ENCODE assay signal across 8 cellular contexts in genomic region chr7:66920769-66921395, GRCh38. TPM values are rescaled to one million over a fixed set of nuclear protein-coding genes. Genes with fewer than 3 reads are reported as not detected.
DNase-seq lines count a peak whose midpoint lies in the region; ATAC-seq and TF ChIP-seq lines count a peak whose summit lies in the region.

Gene TMEM248, plus strand, starts transcription at chr7:66921225. Its CDS starts 20,641 bp downstream, at chr7:66941866.

- peaks cover 39% of the 10 kb centered on the region for H3K4me1 Mint-ChIP-seq in activated T-cell treated with anti-CD3 and anti-CD28 coated beads, Interleukin-2, amount 50 U/mL, for 24 hours (ENCODE audit: low read depth)

- peak within 1 kb of the TSS; percentile 91 for H3K9ac ChIP-seq in IMR-90 (ENCODE audit: low read depth, low read length)
- peak within 1 kb of the TSS; percentile 96 for H3K9ac ChIP-seq in PC-3 (ENCODE audit: low read length)
- peak within 1 kb of the TSS; percentile 91 to 92 for H3K9ac ChIP-seq in mucosa of rectum (ENCODE audit: low read depth in 1 of 2, low read length in 2 of 2)

- DNase-seq in DMS 273 treated with DMSO at 0.1 percent for 48 hours (lab: John Stamatoyannopoulos, UW) (peak; percentile 67), IMR-90 (peak; percentile 77), PC-3 (peak; percentile 82), epithelial cell of proximal tubule (ENCODE audit: low read depth) (no peak)
- DNase-seq in activated T-cell treated with anti-CD3 and anti-CD28 coated beads, Interleukin-2, amount 50 U/mL, for 24 hours, result peak; percentile 96
- peak; percentile 80 to 83 for DNase-seq in stimulated activated CD8-positive, alpha-beta memory T cell treated with anti-CD3 and anti-CD28 coated beads, Interleukin-4, amount 100 ng/mL, for 4 hours (ENCODE audit: low read depth in 2 of 2, low spot score in 1 of 2)

- H3K4me1 ChIP-seq in IMR-90 (ENCODE audit: control insufficient read depth, insufficient read depth, low read length) (no peaks in the 10 kb centered on the region), PC-3 (ENCODE audit: insufficient read depth, low read length) (peaks cover 8% of the 10 kb centered on the region; the same call in 1 of the 2 replicates), mucosa of rectum (ENCODE audit: control insufficient read depth in 2 of 2, insufficient read depth in 2 of 2, low read length in 2 of 2) (peaks cover 14 to 17% of the 10 kb centered on the region in 2 donors)

- H3F3A ChIP-seq in PC-3 (ENCODE audit: low read length, unreplicated experiment), result no peaks in the 10 kb centered on the region

- no peaks in the 10 kb centered on the region for H3K27me3 Mint-ChIP-seq in activated T-cell treated with anti-CD3 and anti-CD28 coated beads, Interleukin-2, amount 50 U/mL, for 24 hours

- H3K36me3 Mint-ChIP-seq in activated T-cell treated with anti-CD3 and anti-CD28 coated beads, Interleukin-2, amount 50 U/mL, for 24 hours (ENCODE audit: low read depth), result peaks cover 37% of the 10 kb centered on the region

- peak within 1 kb of the TSS; percentile 79 for H4K91ac ChIP-seq in IMR-90 (ENCODE audit: insufficient read depth, low read depth, low read length)

- H3K27ac Mint-ChIP-seq in activated T-cell treated with anti-CD3 and anti-CD28 coated beads, Interleukin-2, amount 50 U/mL, for 24 hours, result peak within 1 kb of the TSS; percentile 97

- peak within 1 kb of the TSS; percentile 64 for H2BK120ac ChIP-seq in IMR-90 (ENCODE audit: low read depth, low read length)

- WGBS in IMR-90 (ENCODE audit: extremely low coverage in 2 of 2, insufficient read length in 1 of 2), 2 experiments, result 5% methylated on average over 16 of the region's 67 CpGs; no CpG with 5 or more reads in 1 of the 2 experiments

- peak within 1 kb of the TSS; percentile 95 for H3K4me3 Mint-ChIP-seq in activated T-cell treated with anti-CD3 and anti-CD28 coated beads, Interleukin-2, amount 50 U/mL, for 24 hours

- H2AK5ac ChIP-seq in IMR-90 (ENCODE audit: low read depth, low read length), result peak within 1 kb of the TSS; percentile 93

- POLR2A ChIA-PET in IMR-90 (lab: Charles Lee; ENCODE audit: unreplicated experiment), result interaction anchor here (0.6 to 0.7 kb wide), 2 partner anchors 21 to 33 kb away, joined by 3 to 6 read pairs; no protein-coding TSS in a partner anchor
- POLR2A ChIA-PET in PC-3 (lab: Charles Lee; ENCODE audit: unreplicated experiment), result interaction anchor here (0.5 to 0.7 kb wide), 5 partner anchors 12 to 560 kb away, joined by 3 to 13 read pairs (median 9); partner anchors contain the start of genes SBDS and TYW1

- H3K27ac ChIP-seq in IMR-90 (ENCODE audit: insufficient read depth, low read length), result peak within 1 kb of the TSS; percentile 81
- H3K27ac ChIP-seq in PC-3 (ENCODE audit: low read length), result peak within 1 kb of the TSS; percentile 38; the same call in 1 of the 2 replicates
- peak within 1 kb of the TSS; percentile 77 to 78 for H3K27ac ChIP-seq in mucosa of rectum (ENCODE audit: low read depth in 2 of 2, low read length in 2 of 2)

- H3K4me3 ChIP-seq in IMR-90 (ENCODE audit: insufficient read depth, low read depth, low read length) (peak within 1 kb of the TSS; percentile 50), PC-3 (ENCODE audit: low read length) (peak within 1 kb of the TSS; percentile 90), epithelial cell of proximal tubule (ENCODE audit: low read depth, low read length) (peak within 1 kb of the TSS; percentile 83), mucosa of rectum (ENCODE audit: low read length in 2 of 2) (peak within 1 kb of the TSS; percentile 99 to 100)

- peak within 1 kb of the TSS; percentile 5; the same call in 1 of the 2 replicates for H2BK20ac ChIP-seq in IMR-90 (ENCODE audit: low read depth, low read length)

- H4K20me1 ChIP-seq in IMR-90 (ENCODE audit: insufficient read depth, low read length) (peaks cover 31% of the 10 kb centered on the region; the same call in 1 of the 2 replicates), PC-3 (ENCODE audit: low read length) (0 out of 2 replicates have a peak, but pooled peaks cover 8% of the 10 kb centered on the region)

- H3K27me3 ChIP-seq in IMR-90 (ENCODE audit: control insufficient read depth, insufficient read depth, low read length) (no peaks in the 10 kb centered on the region), PC-3 (ENCODE audit: low read length) (no peaks in the 10 kb centered on the region), mucosa of rectum (ENCODE audit: control insufficient read depth in 2 of 2, insufficient read depth in 2 of 2, low read length in 2 of 2) (no peaks in the 10 kb centered on the region)

- dilution Hi-C loops in IMR-90 (cut with HindIII; ENCODE audit: low sequenced_read_pairs, unreplicated experiment), result no loop called here

- H3K4me2 ChIP-seq in IMR-90 (ENCODE audit: low read depth, low read length) (peak within 1 kb of the TSS; percentile 99), PC-3 (ENCODE audit: low read length) (peak within 1 kb of the TSS; percentile 96)

- TF ChIP-seq CTCF in IMR-90 (conservative IDR thresholded peaks at IDR 0.05; ENCODE audit: low read depth, low read length) (no peak), PC-3 (conservative IDR thresholded peaks at IDR 0.05; ENCODE audit: low read depth, low read length) (no peak), epithelial cell of proximal tubule (conservative IDR thresholded peaks at IDR 0.05; ENCODE audit: low read depth, low read length) (no peak)

- peaks cover 0 to 32% of the 10 kb centered on the region in 2 experiments; a peak in 3 of 4 replicates for H3K79me1 ChIP-seq in IMR-90 (ENCODE audit: low read depth in 1 of 2, low read length in 2 of 2)

- peak within 1 kb of the TSS; percentile 77 to 99 for H4K8ac ChIP-seq in IMR-90 (ENCODE audit: low read depth in 2 of 2, low read length in 2 of 2)

- H3K18ac ChIP-seq in IMR-90 (ENCODE audit: low read depth, low read length), result peak within 1 kb of the TSS; percentile 53

- H3K23ac ChIP-seq in IMR-90 (ENCODE audit: low read depth, low read length), result peak within 1 kb of the TSS; percentile 88

- H3K36me3 ChIP-seq in IMR-90 (ENCODE audit: control insufficient read depth, insufficient read depth, low read length), result peaks cover 3% of the 10 kb centered on the region; the same call in 1 of the 2 replicates
- H3K36me3 ChIP-seq in PC-3 (ENCODE audit: low read depth, low read length), result no peaks in the 10 kb centered on the region
- H3K36me3 ChIP-seq in mucosa of rectum (ENCODE audit: control insufficient read depth in 2 of 2, insufficient read depth in 2 of 2, low read length in 2 of 2), result peaks cover 3 to 4% of the 10 kb centered on the region in 2 donors

- CTCF ChIA-PET in IMR-90 (lab: Yijun Ruan, JAX) (interaction anchor here (0.7 kb wide), 1 partner anchor 49 kb away, joined by 3 read pairs; no protein-coding TSS in a partner anchor), PC-3 (lab: Charles Lee) (interaction anchor here (0.5 kb wide), 1 partner anchor 74 kb away, joined by 4 read pairs; no protein-coding TSS in a partner anchor)

- peaks cover 4% of the 10 kb centered on the region for H3K9me1 ChIP-seq in IMR-90 (ENCODE audit: insufficient read depth, low read length)

- H3K14ac ChIP-seq in IMR-90 (replicated peaks; ENCODE audit: low read depth, low read length), result peak within 1 kb of the TSS; percentile 93

- H2BK15ac ChIP-seq in IMR-90 (ENCODE audit: low read depth, low read length), result peak within 1 kb of the TSS; percentile 20; the same call in 2 of the 3 replicates

- no peak for TF ChIP-seq RAD21 in IMR-90 (IDR thresholded peaks at IDR 0.05; ENCODE audit: low read length)

- H3K4ac ChIP-seq in IMR-90 (ENCODE audit: low read depth, low read length), result peak within 1 kb of the TSS; percentile 94

- H3K9me3 ChIP-seq in IMR-90 (ENCODE audit: control insufficient read depth, insufficient read depth, low read length), result no peaks in the 10 kb centered on the region
- no peaks in the 10 kb centered on the region for H3K9me3 ChIP-seq in PC-3 (ENCODE audit: low read length)
- no peaks in the 10 kb centered on the region for H3K9me3 ChIP-seq in mucosa of rectum (ENCODE audit: control insufficient read depth in 2 of 2, low read length in 2 of 2)

- peak within 1 kb of the TSS; percentile 100 for H2AFZ ChIP-seq in IMR-90 (replicated peaks; ENCODE audit: low read length, poor library complexity)
- peak within 1 kb of the TSS; percentile 86 for H2AFZ ChIP-seq in PC-3 (ENCODE audit: low read length)

- H3K9me2 ChIP-seq in PC-3 (replicated peaks; ENCODE audit: low read length), result no peaks in the 10 kb centered on the region

- H2BK5ac ChIP-seq in IMR-90 (ENCODE audit: low read depth, low read length, poor library complexity, severe bottlenecking), result peak within 1 kb of the TSS; percentile 78

- BruUV-seq in IMR-90 (replicated peaks; lab: Mats Ljungman, UMichigan), result no TSS peak
- TSS peak; percentile 86 for BruUV-seq in PC-3 (replicated peaks; lab: Mats Ljungman, UMichigan)

- peak within 1 kb of the TSS; percentile 88 for H4K5ac ChIP-seq in IMR-90 (ENCODE audit: low read depth, low read length)

- H3K56ac ChIP-seq in IMR-90 (ENCODE audit: extremely low read depth, insufficient read depth, low read length), result peak within 1 kb of the TSS; percentile 70

- in situ Hi-C loops in IMR-90 (cut with MboI; ENCODE audit: low sequenced_read_pairs), result no loop called here

- ATAC-seq in GM21526 (IDR thresholded peaks at IDR 0.05; ENCODE audit: low FRiP score, unreplicated experiment) (peak; percentile 81), IMR-90 (ENCODE audit: low read depth) (peak; percentile 96), PC-3 (peak; percentile 81)

- no peaks in the 10 kb centered on the region for H3K9me3 Mint-ChIP-seq in activated T-cell treated with anti-CD3 and anti-CD28 coated beads, Interleukin-2, amount 50 U/mL, for 24 hours

- H3K79me2 ChIP-seq in PC-3 (ENCODE audit: low read length), result peaks cover 50% of the 10 kb centered on the region

- TF ChIP-seq POLR2A in IMR-90 (IDR thresholded peaks at IDR 0.05; ENCODE audit: low read depth, low read length), result peak; percentile 75

- H2AK9ac ChIP-seq in IMR-90 (replicated peaks; ENCODE audit: low read depth, low read length, poor library complexity), result peak within 1 kb of the TSS; percentile 85

- intact Hi-C loops in IMR-90 (cut with micrococcal nuclease) (loop anchor here (10.0 kb wide), 1 partner anchor 54 kb away; no protein-coding TSS in a partner anchor), PC-3 (cut with micrococcal nuclease) (loop anchor here (2.0 kb wide), 2 partner anchors 20 to 76 kb away; partner anchors contain the start of gene TYW1)

TF ChIP-seq in IMR-90, 13 proteins besides CTCF, POLR2A, EP300 and RAD21 (continues in another document):
- peak; percentile 59; the same call in 1 of the 2 replicates for TF ChIP-seq BHLHE40 (IDR thresholded peaks at IDR 0.05; ENCODE audit: low read depth, low read length)
- peak; percentile 32; the same call in 1 of the 2 replicates for TF ChIP-seq MAZ (IDR thresholded peaks at IDR 0.05; ENCODE audit: borderline replicate concordance, low read depth, low read length)
- peak; percentile 93 for TF ChIP-seq MXI1 (IDR thresholded peaks at IDR 0.05; ENCODE audit: borderline replicate concordance, low read depth, low read length)

RNA-seq across cellular contexts. Expression of gene TMEM248, which starts in this region (rescaled TPM):
- total RNA-seq in IMR-90 (2012; rRNA removed) (103 and 117 TPM in 2 replicates), PC-3 (2014; rRNA removed) (61.1 and 66.1 TPM in 2 replicates), epithelial cell of proximal tubule (58.6 and 96.4 TPM in 2 replicates)
- polyA plus RNA-seq in IMR-90 (2012; rRNA removed), result 175 and 195 TPM in 2 replicates
- 44.3 and 164 TPM in 2 replicates for polyA plus RNA-seq in IMR-90 (2012; cell fraction: cytosol; rRNA removed)
- 73.8 and 84.2 TPM in 2 replicates for polyA plus RNA-seq in IMR-90 (2012; cell fraction: nucleus; rRNA removed; ENCODE audit: low replicate concordance)
